14 cellular contexts compared by ENCODE assay signal in genomic region chr13:80256352-80256932, GRCh38.
DNase-seq lines count a peak whose midpoint lies in the region; ATAC-seq and TF ChIP-seq lines count a peak whose summit lies in the region.
"Had no signal": no experiment of that assay in that cellular context is flagged by ENCODE, and none has a peak within 500 bp of the region (broad histone marks: within the 10 kb centered on the region; RNA-seq: fewer than 3 reads in every experiment).

No MANE protein-coding gene starts in this region.

- H3K9ac ChIP-seq in endodermal cell (ENCODE audit: extremely low read depth, low read length, poor library complexity, severe bottlenecking), result no peak overlapping the region

- H3K27me3 ChIP-seq in endodermal cell (ENCODE audit: control insufficient read depth, insufficient read depth, low read length, poor library complexity, severe bottlenecking), result no peaks in the 10 kb centered on the region

- H3K4me3 Mint-ChIP-seq in endodermal cell, result no peak overlapping the region
- H3K4me3 Mint-ChIP-seq: stimulated activated memory B cell treated with anti-CD40 and anti-IgM and Interleukin-4, amounts not matched to agents 10 μg/mL and 1 μg/mL and 100 μg/mL, for 72 hours had no signal

- ATAC-seq in GM18499 (IDR thresholded peaks at IDR 0.05; ENCODE audit: insufficient read depth, unreplicated experiment) (peak; percentile 47), GM19395 (IDR thresholded peaks at IDR 0.05; ENCODE audit: unreplicated experiment) (peak; percentile 80), HG02610 (IDR thresholded peaks at IDR 0.05; ENCODE audit: unreplicated experiment) (peak; percentile 96), HG03378 (IDR thresholded peaks at IDR 0.05; ENCODE audit: unreplicated experiment) (peak; percentile 86)
- ATAC-seq: stimulated activated memory B cell treated with anti-CD40 and anti-IgM and Interleukin-4, amounts not matched to agents 10 μg/mL and 1 μg/mL and 100 μg/mL, for 72 hours had no signal

- H3K4me1 ChIP-seq in endodermal cell (ENCODE audit: control insufficient read depth, insufficient read depth, low read length), result no peaks in the 10 kb centered on the region

- H3K4me3 ChIP-seq in endodermal cell (ENCODE audit: low read length), result no peak overlapping the region

- peaks cover 2% of the 10 kb centered on the region for H3K9me3 Mint-ChIP-seq in endodermal cell
- H3K9me3 Mint-ChIP-seq: stimulated activated memory B cell treated with anti-CD40 and anti-IgM and Interleukin-4, amounts not matched to agents 10 μg/mL and 1 μg/mL and 100 μg/mL, for 72 hours had no signal

- H3K4me1 Mint-ChIP-seq in endodermal cell, result peaks cover under 1% of the 10 kb centered on the region
- H3K4me1 Mint-ChIP-seq: stimulated activated memory B cell treated with anti-CD40 and anti-IgM and Interleukin-4, amounts not matched to agents 10 μg/mL and 1 μg/mL and 100 μg/mL, for 72 hours had no signal

- no peaks in the 10 kb centered on the region for H3K27me3 Mint-ChIP-seq in endodermal cell (ENCODE audit: insufficient read depth)

- no peak overlapping the region for H3K27ac ChIP-seq in endodermal cell (ENCODE audit: low read depth, low read length)

- no peak for TF ChIP-seq CTCF in endodermal cell (conservative IDR thresholded peaks at IDR 0.05)

- DNase-seq in NCI-H1694 treated with DMSO at 0.1 percent for 48 hours (lab: John Stamatoyannopoulos, UW) (no peak), NCI-H128 (lab: John Stamatoyannopoulos, UW; ENCODE audit: unreplicated experiment) (no peak), endodermal cell (no peak), iPS-NIHi11 (ENCODE audit: low spot score) (no peak)
- DNase-seq: activated CD4-positive, alpha-beta T cell treated with anti-CD3 and anti-CD28 coated beads, Interleukin-2, amount 50 U/mL, for 4 hours; activated effector memory CD4-positive, alpha-beta T cell treated with anti-CD3 and anti-CD28 coated beads, Interleukin-2, amount 50 U/mL, for 16 hours; effector CD8-positive, alpha-beta T cell; foreskin melanocyte; H7 had no signal

- H3K36me3 ChIP-seq in endodermal cell (ENCODE audit: control insufficient read depth, insufficient read depth, low read length), result no peaks in the 10 kb centered on the region

- H3K9me3 ChIP-seq in endodermal cell (ENCODE audit: control insufficient read depth, low read length), result no peaks in the 10 kb centered on the region

- H3K27ac Mint-ChIP-seq in endodermal cell, result no peak overlapping the region
- H3K27ac Mint-ChIP-seq: stimulated activated memory B cell treated with anti-CD40 and anti-IgM and Interleukin-4, amounts not matched to agents 10 μg/mL and 1 μg/mL and 100 μg/mL, for 72 hours had no signal

- 82 to 95% methylated on average over 4 to 7 of the region's 7 CpGs for WGBS in endodermal cell (ENCODE audit: insufficient coverage in 1 of 2, insufficient read length in 1 of 2), 2 experiments

- H3K36me3 Mint-ChIP-seq in endodermal cell (ENCODE audit: low read depth), result no peaks in the 10 kb centered on the region
- H3K36me3 Mint-ChIP-seq: stimulated activated memory B cell treated with anti-CD40 and anti-IgM and Interleukin-4, amounts not matched to agents 10 μg/mL and 1 μg/mL and 100 μg/mL, for 72 hours had no signal
